In genomic region chr7:95684037-95684436, GRCh38 we compare ENCODE assay signal across 9 cellular contexts.
DNase-seq lines count a peak whose midpoint lies in the region; ATAC-seq, FAIRE-seq and TF ChIP-seq lines count a peak whose summit lies in the region.
"Had no signal": no experiment of that assay in that cellular context is flagged by ENCODE, and none has a peak within 500 bp of the region (broad histone marks: within the 10 kb centered on the region; RNA-seq: fewer than 3 reads in every experiment).

No MANE protein-coding gene starts in this region.

- no peak overlapping the region for H3K18ac ChIP-seq in H9 (ENCODE audit: insufficient read length, low read depth, low read length)

- no peaks in the 10 kb centered on the region for H3K23me2 ChIP-seq in H9 (ENCODE audit: insufficient read length, low read depth, low read length, poor library complexity, severe bottlenecking)

- H3K36me3 Mint-ChIP-seq in H9 (ENCODE audit: insufficient read depth in 1 of 3, low read depth in 3 of 3) (no peaks in the 10 kb centered on the region), progenitor cell of endocrine pancreas (ENCODE audit: insufficient read depth) (no peaks in the 10 kb centered on the region)

- H2AK5ac ChIP-seq in H9 (ENCODE audit: insufficient read length, low read length) = no peak overlapping the region

- H3K4me2 ChIP-seq in H9 (ENCODE audit: insufficient read depth, insufficient read length, low read length) = no peak overlapping the region

- no peak overlapping the region for H4K91ac ChIP-seq in H9 (ENCODE audit: insufficient read length, low read depth, low read length)

- no peak overlapping the region for H3T11ph ChIP-seq in H9 (ENCODE audit: low read length)

- no peaks in the 10 kb centered on the region for H3K4me1 Mint-ChIP-seq in H9
- peaks cover 5% of the 10 kb centered on the region for H3K4me1 Mint-ChIP-seq in progenitor cell of endocrine pancreas (ENCODE audit: low read depth)

- H2BK15ac ChIP-seq in H9 (ENCODE audit: low read depth, low read length) = no peak overlapping the region

- no peak overlapping the region for H4K8ac ChIP-seq in H9 (replicated peaks; ENCODE audit: insufficient read length, low read depth, low read length)

- H3K9me3 Mint-ChIP-seq in H9 (no peaks in the 10 kb centered on the region), progenitor cell of endocrine pancreas (ENCODE audit: low read depth) (no peaks in the 10 kb centered on the region)

- WGBS in H9 (ENCODE audit: extremely low coverage, insufficient read length, low lambda C conversion rate) = no CpG with 5 or more reads among the region's 2 CpGs

- H4K20me1 ChIP-seq in H9 (ENCODE audit: control insufficient read depth, insufficient read depth, insufficient read length) = no peaks in the 10 kb centered on the region

- no peaks in the 10 kb centered on the region for H3K79me2 ChIP-seq in H9 (ENCODE audit: insufficient read depth, low read length)

- H3K56ac ChIP-seq in H9 (ENCODE audit: insufficient read length, low read depth, low read length) = no peak overlapping the region

- no peak overlapping the region for H2BK120ac ChIP-seq in H9 (ENCODE audit: low read depth, low read length, poor library complexity, severe bottlenecking)

- no peak overlapping the region for H3K4me3 ChIP-seq in fibroblast of pulmonary artery (replicated peaks; ENCODE audit: low read depth, low read length)

- H2AFZ ChIP-seq in H9 (ENCODE audit: low read length) = no peak overlapping the region

- H3K27me3 ChIP-seq in H9 (ENCODE audit: insufficient read depth, low read length) = no peaks in the 10 kb centered on the region

- H3K79me1 ChIP-seq in H9 (ENCODE audit: insufficient read depth, low read depth, low read length, poor library complexity, severe bottlenecking) = no peaks in the 10 kb centered on the region

- H3K14ac ChIP-seq in H9 (ENCODE audit: insufficient read depth, low read length) = no peak overlapping the region

- H2BK20ac ChIP-seq in H9 (ENCODE audit: low read depth, low read length, poor library complexity, severe bottlenecking) = no peak overlapping the region

- FAIRE-seq in A204.1 (lab: Jason Lieb, UNC) (peak; percentile 58), RCC 7860 (lab: Jason Lieb, UNC) (peak; percentile 87)
- FAIRE-seq: G401.6 had no signal

- H3K27me3 Mint-ChIP-seq in H9 (ENCODE audit: low read depth) (no peaks in the 10 kb centered on the region), progenitor cell of endocrine pancreas (no peaks in the 10 kb centered on the region)

- no peak overlapping the region for H3K27ac ChIP-seq in H9 (ENCODE audit: insufficient read length, low read depth, low read length)

- no peak overlapping the region for H2BK12ac ChIP-seq in H9 (ENCODE audit: insufficient read length, low read depth, low read length)

- H3K4ac ChIP-seq in H9 (ENCODE audit: low read depth, low read length) = no peak overlapping the region

- DNase-seq in H9 (no peak), RCC 7860 (ENCODE audit: low spot score) (peak; percentile 62), fibroblast of pulmonary artery (ENCODE audit: low read depth) (peak; percentile 73), progenitor cell of endocrine pancreas (ENCODE audit: low spot score, unreplicated experiment) (no peak)
- DNase-seq in stimulated activated CD4-positive, alpha-beta T cell treated with anti-CD3 and anti-CD28 coated beads, Interleukin-2, amount 100 ng/mL, for 48 hours = no peak
- no peak for DNase-seq in effector CD4-positive, alpha-beta T cell

- H3K9me3 ChIP-seq in H9 (ENCODE audit: control insufficient read depth, low read depth, low read length) = no peaks in the 10 kb centered on the region

- H3K4me3 Mint-ChIP-seq in H9 (no peak overlapping the region), progenitor cell of endocrine pancreas (ENCODE audit: low read depth) (no peak overlapping the region)

- no peak overlapping the region for H3K9ac ChIP-seq in H9 (ENCODE audit: extremely low read depth, insufficient read length, low read length)

- no peak overlapping the region for H4K5ac ChIP-seq in H9 (ENCODE audit: insufficient read length, low read depth, low read length)

- H3K23ac ChIP-seq in H9 (ENCODE audit: insufficient read length, low read depth, low read length) = no peak overlapping the region

- H2BK5ac ChIP-seq in H9 (ENCODE audit: insufficient read length, low read length) = no peak overlapping the region

- TF ChIP-seq CTCF in H9 (conservative IDR thresholded peaks at IDR 0.05) = peak; percentile 62
- peak; percentile 56 for TF ChIP-seq CTCF in fibroblast of pulmonary artery (IDR thresholded peaks at IDR 0.05; ENCODE audit: low read length, missing control alignments)
- TF ChIP-seq CTCF in progenitor cell of endocrine pancreas (IDR thresholded peaks at IDR 0.05; ENCODE audit: unreplicated experiment) = peak; percentile 68

- no peak overlapping the region for H3K27ac Mint-ChIP-seq in H9
- H3K27ac Mint-ChIP-seq in progenitor cell of endocrine pancreas = no peak overlapping the region

- ATAC-seq in GM21786 (IDR thresholded peaks at IDR 0.05; ENCODE audit: unreplicated experiment) = no peak

- no peaks in the 10 kb centered on the region for H3K4me1 ChIP-seq in H9 (ENCODE audit: insufficient read depth, low read length)

Comparison
In these comparisons a context has a peak if more than half of its experiments do, and no peak if none do; other contexts are left out.
1. DNase-seq: peak in RCC 7860 (single experiment) and fibroblast of pulmonary artery (single experiment); none in H9 (single experiment), progenitor cell of endocrine pancreas (single experiment), stimulated activated CD4-positive, alpha-beta T cell treated with anti-CD3 and anti-CD28 coated beads, Interleukin-2, amount 100 ng/mL, for 48 hours (0 of 2) and effector CD4-positive, alpha-beta T cell (single experiment).
2. Peak in every context shown above with its lines, with median percentiles within 50 percentile points of each other: CTCF ChIP-seq.